Comparison of ENCODE assay signal across 1 cellular context in the genomic region with DNA sequence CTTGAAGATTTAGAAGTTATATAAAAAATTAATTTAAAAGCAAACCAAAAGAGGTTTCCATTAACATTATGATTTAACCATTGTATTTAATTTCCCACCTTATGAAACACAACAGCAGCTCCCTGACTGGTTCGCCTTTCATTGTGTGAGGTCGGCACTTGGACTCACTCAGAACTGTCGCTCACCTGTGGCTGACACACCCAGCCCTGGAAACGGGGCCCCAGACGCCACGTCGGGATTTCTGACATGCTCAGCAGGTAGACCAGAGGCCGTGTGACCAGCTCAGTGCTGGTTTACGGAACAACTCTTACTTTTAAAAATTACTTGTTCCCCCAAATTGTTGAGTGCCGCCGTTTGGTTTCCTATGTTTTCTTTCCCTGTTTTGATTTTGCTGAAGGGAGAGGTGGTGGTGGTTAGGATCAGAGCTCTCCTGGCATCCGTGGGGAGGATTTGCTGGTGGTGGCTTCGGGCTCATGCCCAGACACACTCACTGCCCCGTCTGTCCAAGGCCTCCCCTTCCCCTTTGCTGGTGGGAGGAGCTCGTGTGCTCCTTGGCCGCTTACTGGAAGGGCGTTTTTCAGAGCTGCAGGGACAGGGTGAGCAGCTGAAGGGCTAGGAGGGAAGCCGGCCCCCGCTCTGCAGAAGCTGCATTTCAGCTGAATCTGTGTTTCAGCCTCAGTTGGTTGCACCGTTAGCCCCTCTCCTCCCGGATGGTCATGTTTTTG.
TF ChIP-seq lines count a peak whose summit lies in the region.

No MANE protein-coding gene starts in this region.

TF ChIP-seq in HCT116, 20 proteins besides CTCF, POLR2A, EP300 and RAD21:
- peak; percentile 8; the same call in 1 of the 2 replicates for TF ChIP-seq JUND (IDR thresholded peaks at IDR 0.05)
- peak; percentile 19 for TF ChIP-seq SIN3A (IDR thresholded peaks at IDR 0.05; ENCODE audit: low read depth)
- TF ChIP-seq, protein P1, sequence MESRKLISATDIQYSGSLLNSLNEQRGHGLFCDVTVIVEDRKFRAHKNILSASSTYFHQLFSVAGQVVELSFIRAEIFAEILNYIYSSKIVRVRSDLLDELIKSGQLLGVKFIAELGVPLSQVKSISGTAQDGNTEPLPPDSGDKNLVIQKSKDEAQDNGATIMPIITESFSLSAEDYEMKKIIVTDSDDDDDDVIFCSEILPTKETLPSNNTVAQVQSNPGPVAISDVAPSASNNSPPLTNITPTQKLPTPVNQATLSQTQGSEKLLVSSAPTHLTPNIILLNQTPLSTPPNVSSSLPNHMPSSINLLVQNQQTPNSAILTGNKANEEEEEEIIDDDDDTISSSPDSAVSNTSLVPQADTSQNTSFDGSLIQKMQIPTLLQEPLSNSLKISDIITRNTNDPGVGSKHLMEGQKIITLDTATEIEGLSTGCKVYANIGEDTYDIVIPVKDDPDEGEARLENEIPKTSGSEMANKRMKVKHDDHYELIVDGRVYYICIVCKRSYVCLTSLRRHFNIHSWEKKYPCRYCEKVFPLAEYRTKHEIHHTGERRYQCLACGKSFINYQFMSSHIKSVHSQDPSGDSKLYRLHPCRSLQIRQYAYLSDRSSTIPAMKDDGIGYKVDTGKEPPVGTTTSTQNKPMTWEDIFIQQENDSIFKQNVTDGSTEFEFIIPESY (IDR thresholded peaks at IDR 0.05; ENCODE audit: extremely low read depth, insufficient replicate concordance, low read length), result no peak
